ENCODE assay signal across 21 cellular contexts in the genomic region with DNA sequence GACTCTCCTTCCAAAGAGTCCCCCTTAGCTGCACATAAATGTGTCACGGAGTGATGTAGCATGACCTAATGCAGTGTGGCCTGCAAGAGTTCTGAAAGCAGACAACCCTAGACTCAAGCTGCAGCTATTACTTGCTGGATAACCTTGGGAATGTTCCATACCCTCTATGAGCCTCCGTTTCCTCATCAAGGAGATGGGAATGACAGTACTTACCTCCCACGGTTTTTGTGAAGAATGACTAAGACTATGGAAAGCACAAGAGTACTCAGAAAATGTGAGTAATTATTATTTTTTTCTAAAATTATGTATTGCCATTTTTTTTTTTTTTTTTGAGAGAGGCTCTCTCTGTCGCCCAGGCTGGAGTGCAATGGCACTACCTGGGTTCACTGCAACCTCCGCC. TPM values are rescaled to one million over a fixed set of nuclear protein-coding genes. Genes with fewer than 3 reads are reported as not detected.
DNase-seq lines count a peak whose midpoint lies in the region; ATAC-seq and TF ChIP-seq lines count a peak whose summit lies in the region.
"Had no signal": no experiment of that assay in that cellular context is flagged by ENCODE, and none has a peak within 500 bp of the region (broad histone marks: within the 10 kb centered on the region; RNA-seq: fewer than 3 reads in every experiment).

No MANE protein-coding gene starts in this region.

- peaks cover 13% of the 10 kb centered on the region for H3K4me1 Mint-ChIP-seq in CD14-positive monocyte

- TF ChIP-seq CTCF in left ventricle myocardium inferior (IDR thresholded peaks at IDR 0.05; ENCODE audit: borderline replicate concordance), result no peak
- no peak for TF ChIP-seq CTCF in fibroblast of mammary gland (conservative IDR thresholded peaks at IDR 0.05; ENCODE audit: control insufficient read depth, insufficient read depth, low read depth, low read length)
- TF ChIP-seq CTCF in CD14-positive monocyte (IDR thresholded peaks at IDR 0.05), result no peak

- no peak overlapping the region for H3K27ac Mint-ChIP-seq in CD14-positive monocyte
- H3K27ac Mint-ChIP-seq: CD8-positive, alpha-beta T cell; HFFc6 had no signal

- H3K27ac ChIP-seq in left ventricle myocardium inferior (replicated peaks) (peak overlapping the region; percentile 78), right cardiac atrium (ENCODE audit: low read length) (no peak overlapping the region)
- H3K27ac ChIP-seq: SJCRH30 had no signal

- ATAC-seq in right cardiac atrium, result no peak
- no peak for ATAC-seq in HG03139 (IDR thresholded peaks at IDR 0.05; ENCODE audit: unreplicated experiment)
- ATAC-seq: CD8-positive, alpha-beta T cell; HepG2 had no signal

- H3K4me3 Mint-ChIP-seq in CD14-positive monocyte, result no peak overlapping the region
- H3K4me3 Mint-ChIP-seq: CD8-positive, alpha-beta T cell; HFFc6 had no signal

- H3K9ac ChIP-seq in adipocyte (ENCODE audit: low read length), result no peak overlapping the region

- H3K4me3 ChIP-seq in left ventricle myocardium inferior (no peak overlapping the region), right cardiac atrium (ENCODE audit: low read length) (no peak overlapping the region), adipocyte (ENCODE audit: low read length) (no peak overlapping the region), fibroblast of mammary gland (ENCODE audit: control insufficient read depth, low read depth, low read length) (no peak overlapping the region)
- H3K4me3 ChIP-seq: MG63, SJCRH30 had no signal

- H3K9me3 Mint-ChIP-seq in CD14-positive monocyte, result peaks cover 0 to 7% (median 6%) of the 10 kb centered on the region in 7 donors
- H3K9me3 Mint-ChIP-seq: CD8-positive, alpha-beta T cell; HFFc6 had no signal

- no peak for DNase-seq in left ventricle myocardium inferior
- DNase-seq in right cardiac atrium, result no peak
- DNase-seq in adipocyte (ENCODE audit: low read depth), result peak; percentile 27
- peak; percentile 62 for DNase-seq in fibroblast of mammary gland (ENCODE audit: low read depth)
- DNase-seq in superior temporal gyrus (ENCODE audit: extremely low spot score), result peak; percentile 19
- no peak for DNase-seq in hepatic stellate cell (ENCODE audit: low spot score)
- DNase-seq in CD14-positive monocyte (ENCODE audit: low spot score), result no peak
- DNase-seq: 8988T; CD8-positive, alpha-beta T cell; DMS79; GF-D8; HFFc6; MG63; NCI-H1092; NCI-H146; NCI-H2081 treated with DMSO at 0.1 percent for 48 hours; NCI-H526; NK-92 treated with Interleukin-12 subunit alpha and Interleukin-12 subunit beta, amount 100 ng/mL, for 24 hours; SJCRH30 had no signal

- H3K27me3 ChIP-seq in left ventricle myocardium inferior (ENCODE audit: low read depth), result peaks cover 35% of the 10 kb centered on the region
- no peaks in the 10 kb centered on the region for H3K27me3 ChIP-seq in right cardiac atrium (ENCODE audit: control insufficient read depth, insufficient read depth)
- no peaks in the 10 kb centered on the region for H3K27me3 ChIP-seq in adipocyte (replicated peaks; ENCODE audit: control insufficient read depth, insufficient read depth, low read length)
- H3K27me3 ChIP-seq: MG63, SJCRH30 had no signal

- peaks cover 2 to 9% of the 10 kb centered on the region in 2 donors for H3K36me3 Mint-ChIP-seq in CD14-positive monocyte
- H3K36me3 Mint-ChIP-seq: CD8-positive, alpha-beta T cell had no signal

- no peaks in the 10 kb centered on the region for H3K36me3 ChIP-seq in left ventricle myocardium inferior
- no peaks in the 10 kb centered on the region for H3K36me3 ChIP-seq in adipocyte (ENCODE audit: control insufficient read depth, insufficient read depth, low read length, severe bottlenecking)
- H3K36me3 ChIP-seq: MG63, SJCRH30 had no signal

- 84% methylated on average over 5 of the region's 5 CpGs for WGBS in right cardiac atrium

- peaks cover 22 to 31% (median 27%) of the 10 kb centered on the region in 3 donors for H3K27me3 Mint-ChIP-seq in CD14-positive monocyte (ENCODE audit: low read depth in 3 of 3)

- intact Hi-C loops in left ventricle myocardium inferior (cut with micrococcal nuclease) (no loop called here), right cardiac atrium (cut with DNase I) (no loop called here), CD14-positive monocyte (cut with micrococcal nuclease) (no loop called here)

- H3K4me1 ChIP-seq in left ventricle myocardium inferior (peaks cover 42% of the 10 kb centered on the region), right cardiac atrium (ENCODE audit: control insufficient read depth, insufficient read depth, low read length) (peaks cover 7% of the 10 kb centered on the region), adipocyte (ENCODE audit: control insufficient read depth, insufficient read depth, low read length) (peaks cover 15% of the 10 kb centered on the region)

- H3K9me3 ChIP-seq in left ventricle myocardium inferior (replicated peaks), result no peaks in the 10 kb centered on the region
- H3K9me3 ChIP-seq in right cardiac atrium (ENCODE audit: control insufficient read depth, low read length), result no peaks in the 10 kb centered on the region
- no peaks in the 10 kb centered on the region for H3K9me3 ChIP-seq in adipocyte (ENCODE audit: control insufficient read depth, low read length)
- H3K9me3 ChIP-seq: MG63 had no signal

RNA-seq across cellular contexts. Expression of a gene that starts 3.0 kb away (rescaled TPM):
- total RNA-seq in left ventricle myocardium inferior, result 25.7 TPM
- total RNA-seq in right cardiac atrium, result 10 to 100 TPM; 11.6 to 24.7 (median 16.8) TPM
- polyA plus RNA-seq in right cardiac atrium, result 15.6 TPM
- polyA plus RNA-seq in CD14-positive monocyte, result not detected
- total RNA-seq: CD8-positive, alpha-beta T cell had no signal

Comparison
In these comparisons a context has a peak if more than half of its experiments do, and no peak if none do; other contexts are left out.
1. DNase-seq: peak in adipocyte (single experiment), fibroblast of mammary gland (single experiment) and superior temporal gyrus (single experiment); none in left ventricle myocardium inferior (single experiment), right cardiac atrium (0 of 3), hepatic stellate cell (single experiment) and CD14-positive monocyte (single experiment).